Comparison of ENCODE assay signal across 1 cellular context in genomic region chr17:82436601-82437324, GRCh38.
TF ChIP-seq lines count a peak whose summit lies in the region.

No MANE protein-coding gene starts in this region.

TF ChIP-seq in K562, 482 proteins besides CTCF, POLR2A, EP300 and RAD21:
- TF ChIP-seq JUN (IDR thresholded peaks at IDR 0.05; ENCODE audit: borderline replicate concordance, low read depth, low read length) (no peak), JUN (CRISPR knock-in tag; IDR thresholded peaks at IDR 0.05; ENCODE audit: borderline replicate concordance) (no peak), HMGN3 (IDR thresholded peaks at IDR 0.05; ENCODE audit: borderline replicate concordance, extremely low read depth, insufficient read length, low read depth, low read length) (peak; percentile 19), SMAD1 (IDR thresholded peaks at IDR 0.05; ENCODE audit: low read depth, low read length, partially characterized antibody) (no peak), KDM5B (IDR thresholded peaks at IDR 0.05; ENCODE audit: insufficient replicate concordance, low read depth, low read length) (no peak), MAZ (CRISPR knock-in tag; conservative IDR thresholded peaks at IDR 0.05 in 1 of 2, IDR thresholded peaks at IDR 0.05 in 1 of 2) (no peak), POLR2G (IDR thresholded peaks at IDR 0.05; ENCODE audit: low read depth, low read length) (peak; percentile 35; the same call in 1 of the 2 replicates)
